Comparison of ENCODE assay signal across 8 cellular contexts in the genomic region with DNA sequence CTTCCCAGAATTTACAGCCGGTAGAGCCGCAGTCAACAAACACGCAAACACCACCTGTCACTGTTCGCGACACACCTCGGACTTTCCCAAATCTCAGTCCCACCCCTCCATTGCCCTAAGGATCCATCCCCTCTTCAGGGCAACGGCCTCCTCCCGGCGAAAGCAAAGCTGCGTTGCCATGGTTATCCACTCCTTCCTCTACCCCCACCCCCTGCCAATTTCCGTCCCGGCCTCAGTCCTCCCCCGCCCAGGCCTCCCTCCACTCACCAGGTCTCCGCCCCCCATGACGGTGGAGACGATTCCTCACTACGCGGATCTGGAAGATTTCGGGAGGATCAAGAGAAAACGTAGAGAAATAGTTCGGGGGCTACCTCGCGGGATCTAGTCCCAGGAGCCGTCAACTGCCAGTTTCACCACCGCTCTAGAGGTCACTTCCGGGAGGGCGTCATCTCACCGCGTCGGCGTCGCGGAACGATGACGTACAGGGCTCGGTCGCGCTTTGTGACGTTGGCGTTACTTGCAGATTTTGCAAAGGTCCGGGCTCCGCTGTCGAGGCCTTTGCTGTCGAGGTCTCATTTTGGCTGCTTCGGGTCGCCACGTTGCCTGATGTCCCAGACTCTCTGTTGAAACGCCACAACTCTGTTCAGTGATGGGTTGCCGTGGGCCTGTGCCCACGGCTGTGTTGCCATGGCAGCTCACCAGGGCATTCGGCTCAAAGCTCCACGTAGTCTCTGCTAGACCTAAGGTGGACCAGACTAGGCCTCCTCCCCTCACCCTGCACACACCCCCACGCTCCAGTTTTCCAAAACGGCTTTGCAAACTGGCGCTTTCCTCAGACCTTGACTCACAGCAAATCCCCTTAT. TPM values are rescaled to one million over a fixed set of nuclear protein-coding genes. Genes with fewer than 3 reads are reported as not detected.
DNase-seq lines count a peak whose midpoint lies in the region; ATAC-seq and TF ChIP-seq lines count a peak whose summit lies in the region.

A gene (minus strand): TSS at position 423 of the 863 bp plus-strand sequence. CDS start 138 bp downstream, at position 285.

- ATAC-seq in GM19035 (IDR thresholded peaks at IDR 0.05; ENCODE audit: unreplicated experiment) (peak; percentile 85), HG03432 (IDR thresholded peaks at IDR 0.05; ENCODE audit: unreplicated experiment) (peak; percentile 83)

- DNase-seq in AG08396 (ENCODE audit: low spot score) (peak; percentile 92), NCI-H510A treated with DMSO at 0.1 percent for 48 hours (lab: John Stamatoyannopoulos, UW) (peak; percentile 91), cerebellum (ENCODE audit: low spot score) (peak; percentile 93), kidney epithelial cell (ENCODE audit: low read depth) (peak; percentile 63)
- peak; percentile 90 to 94 for DNase-seq in activated CD4-positive, alpha-beta T cell treated with anti-CD3 and anti-CD28 coated beads for 24 hours (ENCODE audit: low read depth in 2 of 2)
- peak; percentile 93 for DNase-seq in stimulated activated CD4-positive, alpha-beta T cell treated with anti-CD3 and anti-CD28 coated beads, Interleukin-15, amount 100 ng/mL, for 24 hours

- no peak for TF ChIP-seq CTCF in kidney epithelial cell (IDR thresholded peaks at IDR 0.05; ENCODE audit: insufficient read depth, low read length, poor library complexity, severe bottlenecking)

- peak within 1 kb of the TSS; percentile 98 for H3K4me3 ChIP-seq in kidney epithelial cell (ENCODE audit: low read depth, low read length)

- no peaks in the 10 kb centered on the region for H3K36me3 ChIP-seq in kidney epithelial cell (ENCODE audit: control insufficient read depth, insufficient read depth, low read length)

- H3K27me3 ChIP-seq in kidney epithelial cell (ENCODE audit: control insufficient read depth, insufficient read depth, low read length): no peaks in the 10 kb centered on the region

RNA-seq across cellular contexts. Expression of the gene that starts here (rescaled TPM):
- total RNA-seq in cerebellum (6.9 TPM), kidney epithelial cell (13.9 and 14.4 TPM in 2 replicates)

Comparison
In these comparisons a context has a peak if more than half of its experiments do, and no peak if none do; other contexts are left out.
1. Peak in every context shown above with its lines: DNase-seq, ATAC-seq and H3K4me3 ChIP-seq.